In the genomic region with DNA sequence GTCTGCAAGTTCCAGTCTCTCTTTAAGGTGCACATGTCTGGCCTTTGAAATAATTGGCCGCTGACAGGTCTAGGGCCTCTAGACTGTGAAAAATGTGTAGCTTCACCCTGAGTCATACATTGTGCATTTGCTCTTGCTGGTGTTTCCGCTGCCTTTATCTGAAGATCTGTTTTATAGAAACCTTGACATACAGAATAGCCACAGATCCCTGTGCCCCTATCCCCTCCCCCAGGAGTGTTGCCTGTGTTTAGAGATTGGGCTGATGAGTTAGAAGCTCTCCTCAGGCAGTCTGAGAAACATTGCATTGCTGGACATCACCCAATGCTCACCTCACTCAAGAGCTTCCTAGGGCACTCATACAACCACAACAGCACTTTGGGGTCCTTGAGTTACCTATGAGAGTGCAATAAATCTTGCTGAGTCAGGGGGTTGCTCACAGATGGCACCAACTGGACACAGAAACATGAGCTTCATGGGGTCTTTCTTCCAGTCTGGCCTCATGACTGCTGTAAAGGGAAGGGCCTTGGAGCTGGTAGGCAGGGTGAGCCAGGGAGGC, we compare ENCODE assay signal across 1 cellular context.
TF ChIP-seq lines count a peak whose summit lies in the region.

No MANE protein-coding gene starts in this region.

TF ChIP-seq in K562, 482 proteins besides CTCF, POLR2A, EP300 and RAD21 (continued from another document and continues in another):
- TF ChIP-seq MGA (IDR thresholded peaks at IDR 0.05) (peak; percentile 48; the same call in 1 of the 2 replicates), LARP7 (IDR thresholded peaks at IDR 0.05) (no peak), SP2 (IDR thresholded peaks at IDR 0.05; ENCODE audit: extremely low read depth, low read depth, low read length, poor library complexity, severe bottlenecking) (no peak), NRF1 (conservative IDR thresholded peaks at IDR 0.05 in 1 of 2, IDR thresholded peaks at IDR 0.05 in 1 of 2) (peak; percentile 26 to 32; a peak in 1 of 4 replicates), HMGXB4 (CRISPR knock-in tag; IDR thresholded peaks at IDR 0.05) (no peak), ZNF311 (CRISPR knock-in tag; IDR thresholded peaks at IDR 0.05) (no peak), ETV6 (IDR thresholded peaks at IDR 0.05; ENCODE audit: borderline replicate concordance in 1 of 2, low read depth in 2 of 2, low read length in 1 of 2) (no peak), ETV6 (CRISPR knock-in tag; IDR thresholded peaks at IDR 0.05; ENCODE audit: borderline replicate concordance) (no peak), CBFA2T2 (conservative IDR thresholded peaks at IDR 0.05) (peak; percentile 64), ZKSCAN8 (CRISPR knock-in tag; IDR thresholded peaks at IDR 0.05) (no peak), SOX6 (IDR thresholded peaks at IDR 0.05) (peak; percentile 80), TEAD4 (IDR thresholded peaks at IDR 0.05; ENCODE audit: low read length) (peak; percentile 81), TEAD4 (CRISPR knock-in tag; IDR thresholded peaks at IDR 0.05; ENCODE audit: borderline replicate concordance) (no peak), HNRNPLL (IDR thresholded peaks at IDR 0.05; ENCODE audit: low read depth, low read length, poor library complexity, severe bottlenecking) (no peak), ATF7 (IDR thresholded peaks at IDR 0.05) (peak; percentile 61; the same call in 1 of the 2 replicates), GATA2 (CRISPR knock-in tag; IDR thresholded peaks at IDR 0.05) (peak; percentile 92), HDAC1 (IDR thresholded peaks at IDR 0.05) (peak in 1 of 2 experiments; percentile 32; a peak in 1 of 4 replicates), KAT8 (IDR thresholded peaks at IDR 0.05; ENCODE audit: low read depth) (no peak), ZNF589 (CRISPR knock-in tag; IDR thresholded peaks at IDR 0.05; ENCODE audit: low read depth) (0 out of 2 replicates have a peak, but pooled peaks have one; percentile 25), BACH1 (tag; IDR thresholded peaks at IDR 0.05) (0 out of 2 replicates have a peak, but pooled peaks have one; percentile 36), E2F3 (CRISPR knock-in tag; IDR thresholded peaks at IDR 0.05) (0 out of 2 replicates have a peak, but pooled peaks have one; percentile 31), ARID1B (IDR thresholded peaks at IDR 0.05) (peak; percentile 83), EP400 (IDR thresholded peaks at IDR 0.05) (peak; percentile 35; the same call in 1 of the 2 replicates), RBBP5 (IDR thresholded peaks at IDR 0.05; ENCODE audit: borderline replicate concordance, insufficient read depth, low read length, poor library complexity, severe bottlenecking) (peak; percentile 22), ZBTB1 (CRISPR knock-in tag; IDR thresholded peaks at IDR 0.05; ENCODE audit: borderline replicate concordance, low read depth) (no peak), ZNF507 (tag; conservative IDR thresholded peaks at IDR 0.05) (no peak)
- TF ChIP-seq, protein P1, sequence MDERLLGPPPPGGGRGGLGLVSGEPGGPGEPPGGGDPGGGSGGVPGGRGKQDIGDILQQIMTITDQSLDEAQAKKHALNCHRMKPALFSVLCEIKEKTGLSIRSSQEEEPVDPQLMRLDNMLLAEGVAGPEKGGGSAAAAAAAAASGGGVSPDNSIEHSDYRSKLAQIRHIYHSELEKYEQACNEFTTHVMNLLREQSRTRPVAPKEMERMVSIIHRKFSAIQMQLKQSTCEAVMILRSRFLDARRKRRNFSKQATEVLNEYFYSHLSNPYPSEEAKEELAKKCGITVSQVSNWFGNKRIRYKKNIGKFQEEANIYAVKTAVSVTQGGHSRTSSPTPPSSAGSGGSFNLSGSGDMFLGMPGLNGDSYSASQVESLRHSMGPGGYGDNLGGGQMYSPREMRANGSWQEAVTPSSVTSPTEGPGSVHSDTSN (CRISPR knock-in tag; IDR thresholded peaks at IDR 0.05; ENCODE audit: low read depth): no peak
- TF ChIP-seq, protein P1 (tag; conservative IDR thresholded peaks at IDR 0.05; ENCODE audit: low read depth): peak; percentile 89
- TF ChIP-seq, protein P2, sequence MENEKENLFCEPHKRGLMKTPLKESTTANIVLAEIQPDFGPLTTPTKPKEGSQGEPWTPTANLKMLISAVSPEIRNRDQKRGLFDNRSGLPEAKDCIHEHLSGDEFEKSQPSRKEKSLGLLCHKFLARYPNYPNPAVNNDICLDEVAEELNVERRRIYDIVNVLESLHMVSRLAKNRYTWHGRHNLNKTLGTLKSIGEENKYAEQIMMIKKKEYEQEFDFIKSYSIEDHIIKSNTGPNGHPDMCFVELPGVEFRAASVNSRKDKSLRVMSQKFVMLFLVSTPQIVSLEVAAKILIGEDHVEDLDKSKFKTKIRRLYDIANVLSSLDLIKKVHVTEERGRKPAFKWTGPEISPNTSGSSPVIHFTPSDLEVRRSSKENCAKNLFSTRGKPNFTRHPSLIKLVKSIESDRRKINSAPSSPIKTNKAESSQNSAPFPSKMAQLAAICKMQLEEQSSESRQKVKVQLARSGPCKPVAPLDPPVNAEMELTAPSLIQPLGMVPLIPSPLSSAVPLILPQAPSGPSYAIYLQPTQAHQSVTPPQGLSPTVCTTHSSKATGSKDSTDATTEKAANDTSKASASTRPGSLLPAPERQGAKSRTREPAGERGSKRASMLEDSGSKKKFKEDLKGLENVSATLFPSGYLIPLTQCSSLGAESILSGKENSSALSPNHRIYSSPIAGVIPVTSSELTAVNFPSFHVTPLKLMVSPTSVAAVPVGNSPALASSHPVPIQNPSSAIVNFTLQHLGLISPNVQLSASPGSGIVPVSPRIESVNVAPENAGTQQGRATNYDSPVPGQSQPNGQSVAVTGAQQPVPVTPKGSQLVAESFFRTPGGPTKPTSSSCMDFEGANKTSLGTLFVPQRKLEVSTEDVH (IDR thresholded peaks at IDR 0.05; ENCODE audit: low read depth, partially characterized antibody): no peak
- TF ChIP-seq, protein P3, sequence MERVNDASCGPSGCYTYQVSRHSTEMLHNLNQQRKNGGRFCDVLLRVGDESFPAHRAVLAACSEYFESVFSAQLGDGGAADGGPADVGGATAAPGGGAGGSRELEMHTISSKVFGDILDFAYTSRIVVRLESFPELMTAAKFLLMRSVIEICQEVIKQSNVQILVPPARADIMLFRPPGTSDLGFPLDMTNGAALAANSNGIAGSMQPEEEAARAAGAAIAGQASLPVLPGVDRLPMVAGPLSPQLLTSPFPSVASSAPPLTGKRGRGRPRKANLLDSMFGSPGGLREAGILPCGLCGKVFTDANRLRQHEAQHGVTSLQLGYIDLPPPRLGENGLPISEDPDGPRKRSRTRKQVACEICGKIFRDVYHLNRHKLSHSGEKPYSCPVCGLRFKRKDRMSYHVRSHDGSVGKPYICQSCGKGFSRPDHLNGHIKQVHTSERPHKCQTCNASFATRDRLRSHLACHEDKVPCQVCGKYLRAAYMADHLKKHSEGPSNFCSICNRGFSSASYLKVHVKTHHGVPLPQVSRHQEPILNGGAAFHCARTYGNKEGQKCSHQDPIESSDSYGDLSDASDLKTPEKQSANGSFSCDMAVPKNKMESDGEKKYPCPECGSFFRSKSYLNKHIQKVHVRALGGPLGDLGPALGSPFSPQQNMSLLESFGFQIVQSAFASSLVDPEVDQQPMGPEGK (CRISPR knock-in tag; IDR thresholded peaks at IDR 0.05; ENCODE audit: borderline replicate concordance): no peak
- TF ChIP-seq, protein P4, sequence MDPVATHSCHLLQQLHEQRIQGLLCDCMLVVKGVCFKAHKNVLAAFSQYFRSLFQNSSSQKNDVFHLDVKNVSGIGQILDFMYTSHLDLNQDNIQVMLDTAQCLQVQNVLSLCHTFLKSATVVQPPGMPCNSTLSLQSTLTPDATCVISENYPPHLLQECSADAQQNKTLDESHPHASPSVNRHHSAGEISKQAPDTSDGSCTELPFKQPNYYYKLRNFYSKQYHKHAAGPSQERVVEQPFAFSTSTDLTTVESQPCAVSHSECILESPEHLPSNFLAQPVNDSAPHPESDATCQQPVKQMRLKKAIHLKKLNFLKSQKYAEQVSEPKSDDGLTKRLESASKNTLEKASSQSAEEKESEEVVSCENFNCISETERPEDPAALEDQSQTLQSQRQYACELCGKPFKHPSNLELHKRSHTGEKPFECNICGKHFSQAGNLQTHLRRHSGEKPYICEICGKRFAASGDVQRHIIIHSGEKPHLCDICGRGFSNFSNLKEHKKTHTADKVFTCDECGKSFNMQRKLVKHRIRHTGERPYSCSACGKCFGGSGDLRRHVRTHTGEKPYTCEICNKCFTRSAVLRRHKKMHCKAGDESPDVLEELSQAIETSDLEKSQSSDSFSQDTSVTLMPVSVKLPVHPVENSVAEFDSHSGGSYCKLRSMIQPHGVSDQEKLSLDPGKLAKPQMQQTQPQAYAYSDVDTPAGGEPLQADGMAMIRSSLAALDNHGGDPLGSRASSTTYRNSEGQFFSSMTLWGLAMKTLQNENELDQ (CRISPR knock-in tag; IDR thresholded peaks at IDR 0.05; ENCODE audit: borderline replicate concordance): no peak
